ENCODE assay signal across 10 cellular contexts in genomic region chr1:119779869-119780356, GRCh38. TPM values are rescaled to one million over a fixed set of nuclear protein-coding genes. Genes with fewer than 3 reads are reported as not detected.
DNase-seq lines count a peak whose midpoint lies in the region; ATAC-seq and TF ChIP-seq lines count a peak whose summit lies in the region.
"Had no signal": no experiment of that assay in that cellular context is flagged by ENCODE, and none has a peak within 500 bp of the region (broad histone marks: within the 10 kb centered on the region; RNA-seq: fewer than 3 reads in every experiment).

No MANE protein-coding gene starts in this region.

- H3K4me1 Mint-ChIP-seq in HFFc6 (ENCODE audit: low read depth): peaks cover 15% of the 10 kb centered on the region

- ATAC-seq in left colon: peak; percentile 76
- ATAC-seq: activated T-cell treated with anti-CD3 and anti-CD28 coated beads, Interleukin-2, amount 50 U/mL, for 72 hours had no signal

- H3K27ac Mint-ChIP-seq in HFFc6: no peak overlapping the region

- TF ChIP-seq EP300 in transverse colon (IDR thresholded peaks at IDR 0.05; ENCODE audit: low read depth): no peak

- no peaks in the 10 kb centered on the region for H3K27me3 ChIP-seq in transverse colon
- H3K27me3 ChIP-seq: Peyer's patch had no signal

- no peaks in the 10 kb centered on the region for H3K36me3 ChIP-seq in transverse colon
- H3K36me3 ChIP-seq: Peyer's patch had no signal

- TF ChIP-seq CTCF in HFFc6 (IDR thresholded peaks at IDR 0.05) (no peak), transverse colon (IDR thresholded peaks at IDR 0.05) (no peak)

- no peaks in the 10 kb centered on the region for H3K9me3 Mint-ChIP-seq in HFFc6
- H3K9me3 Mint-ChIP-seq: activated T-cell treated with anti-CD3 and anti-CD28 coated beads, Interleukin-2, amount 50 U/mL, for 72 hours had no signal

- peak overlapping the region in 2 of 4 donors; percentile 4 to 10 for H3K4me3 ChIP-seq in transverse colon

- H3K4me3 Mint-ChIP-seq in HFFc6: peak overlapping the region; percentile 35
- H3K4me3 Mint-ChIP-seq: activated T-cell treated with anti-CD3 and anti-CD28 coated beads, Interleukin-2, amount 50 U/mL, for 72 hours had no signal

- H3K27ac ChIP-seq in transverse colon: peak overlapping the region; percentile 77 to 86 (median 82)

- no peak for TF ChIP-seq POLR2A in transverse colon (IDR thresholded peaks at IDR 0.05)

- no peaks in the 10 kb centered on the region for H3K36me3 Mint-ChIP-seq in HFFc6 (ENCODE audit: low read depth)

- in situ Hi-C loops in transverse colon (cut with MboI; ENCODE audit: low pct_ligation_motif_present in 1 of 4, low pct_unique_long_range_greater_than_20kb in 1 of 4, low sequenced_read_pairs in 3 of 4): no loop called here

- DNase-seq in HFFc6 (peak; percentile 18), SK-N-DZ (ENCODE audit: low spot score) (peak; percentile 35), left colon (peak; percentile 55 to 70), transverse colon (peak; percentile 70), NCI-H1930 (lab: John Stamatoyannopoulos, UW) (no peak), NOMO-1 treated with dmso at 0.1 percent for 144 hours (lab: John Stamatoyannopoulos, UW; ENCODE audit: unreplicated experiment) (no peak)
- no peak for DNase-seq in activated CD4-positive, alpha-beta T cell treated with anti-CD3 and anti-CD28 coated beads for 48 hours
- DNase-seq: activated T-cell treated with anti-CD3 and anti-CD28 coated beads, Interleukin-2, amount 50 U/mL, for 72 hours had no signal

- WGBS in transverse colon (ENCODE audit: low coverage in 1 of 2), 2 donors: 35% methylated on average over 5 of the region's 5 CpGs; no CpG with 5 or more reads in 1 of the 2 donors

- no peaks in the 10 kb centered on the region for H3K9me3 ChIP-seq in transverse colon
- H3K9me3 ChIP-seq: Peyer's patch had no signal

- intact Hi-C loops in left colon (cut with DNase I, micrococcal nuclease) (no loop called here), transverse colon (cut with DNase I; ENCODE audit: low total_unique reads) (no loop called here)

- peaks cover 22 to 54% (median 44%) of the 10 kb centered on the region in 4 donors for H3K4me1 ChIP-seq in transverse colon

- peaks cover 43% of the 10 kb centered on the region for H3K27me3 Mint-ChIP-seq in HFFc6 (ENCODE audit: insufficient read depth)

RNA-seq across cellular contexts. Expression of gene HMGCS2, which starts 11.2 kb away (rescaled TPM):
- not detected for total RNA-seq in HFFc6 (2021; fragmentation: NEBNext Ultra II Directional; extraction: Animal tissue kit (Norgen Biotek cat#: 25700))
- not detected in 2 replicates for polyA plus RNA-seq in SK-N-DZ (2014; cell fraction: cytosol; rRNA removed)
- not detected in 2 replicates for polyA plus RNA-seq in SK-N-DZ (2014; cell fraction: nucleus; rRNA removed)
- total RNA-seq in left colon (100 to 1,000 TPM; 583 to 627 TPM), transverse colon (1,000 to 10,000 TPM in 1 of 4 donors, 100 to 1,000 TPM in 2, 10 to 100 TPM in 1; 24.7 to 1,050 (median 278) TPM)
- total RNA-seq: activated T-cell treated with anti-CD3 and anti-CD28 coated beads, Interleukin-2, amount 50 U/mL, for 72 hours; glomerular endothelial cell had no signal

RNA-seq across cellular contexts. Expression of gene REG4, which starts 31.3 kb away (rescaled TPM):
- total RNA-seq in HFFc6 (2021; fragmentation: NEBNext Ultra II Directional; extraction: Animal tissue kit (Norgen Biotek cat#: 25700)): not detected
- not detected in 2 replicates for polyA plus RNA-seq in SK-N-DZ (2014; cell fraction: cytosol; rRNA removed)
- polyA plus RNA-seq in SK-N-DZ (2014; cell fraction: nucleus; rRNA removed): not detected in 2 replicates
- 10 to 100 TPM; 35.7 to 37.5 TPM for total RNA-seq in left colon
- total RNA-seq in transverse colon: 10 to 100 TPM in 1 of 4 donors, 1 to 10 TPM in 1, under 1 TPM in 1, not detected in 1; 0.48 to 11.9 (median 3.2) TPM
- total RNA-seq: glomerular endothelial cell had no signal

Comparison
In these comparisons a context has a peak if more than half of its experiments do, and no peak if none do; other contexts are left out.
1. DNase-seq: peak in HFFc6 (single experiment), SK-N-DZ (single experiment), left colon (2 of 2) and transverse colon (single experiment); none in NCI-H1930 (0 of 2), NOMO-1 treated with dmso at 0.1 percent for 144 hours (single experiment) and activated CD4-positive, alpha-beta T cell treated with anti-CD3 and anti-CD28 coated beads for 48 hours (single experiment).
2. RNA of gene HMGCS2, which starts 11.2 kb away (total RNA-seq): 583 to 627 TPM in left colon and 24.7 to 1,050 TPM in transverse colon; not detected in HFFc6; every median in the first group is over 10 times any median in the second.